In the genomic region with DNA sequence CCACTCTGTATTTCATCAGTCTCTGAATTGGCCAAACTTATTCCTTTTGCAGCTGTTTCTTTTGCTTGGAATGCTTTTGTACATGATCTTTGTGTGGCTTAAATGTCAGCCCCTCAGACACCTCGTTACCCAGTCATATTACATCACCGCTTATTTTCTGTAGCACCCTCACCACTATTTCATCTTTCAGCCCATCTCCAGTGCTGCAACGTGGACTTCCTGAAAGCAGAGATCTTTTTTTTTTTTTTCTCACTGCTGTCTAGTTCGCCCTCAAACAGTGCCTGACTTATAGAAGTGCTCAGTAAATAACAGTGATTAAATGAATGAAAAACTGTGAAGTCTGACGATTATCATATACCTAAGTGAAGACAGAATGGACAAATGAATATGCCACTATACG, we compare ENCODE assay signal across 8 cellular contexts. TPM values are rescaled to one million over a fixed set of nuclear protein-coding genes. Genes with fewer than 3 reads are reported as not detected.
DNase-seq lines count a peak whose midpoint lies in the region; ATAC-seq and TF ChIP-seq lines count a peak whose summit lies in the region.

No MANE protein-coding gene starts in this region.

- no peaks in the 10 kb centered on the region for H3K9me3 Mint-ChIP-seq in activated naive CD4-positive, alpha-beta T cell treated with anti-CD3 and anti-CD28 coated beads, Interleukin-2, amount 50 U/mL, for 24 hours
- peaks cover 0 to 3% of the 10 kb centered on the region in 2 donors for H3K9me3 Mint-ChIP-seq in activated naive CD4-positive, alpha-beta T cell treated with anti-CD3 and anti-CD28 coated beads, Interleukin-2, amount 50 U/mL, for 72 hours

- no peak for TF ChIP-seq EP300 in upper lobe of left lung (IDR thresholded peaks at IDR 0.05)

- no peak for TF ChIP-seq CTCF in upper lobe of left lung (IDR thresholded peaks at IDR 0.05)

- H3K4me3 ChIP-seq in upper lobe of left lung: peak overlapping the region; percentile 52 to 76 (median 65)

- peaks cover 57% of the 10 kb centered on the region for H3K4me1 Mint-ChIP-seq in activated naive CD4-positive, alpha-beta T cell treated with anti-CD3 and anti-CD28 coated beads, Interleukin-2, amount 50 U/mL, for 24 hours

- no peaks in the 10 kb centered on the region for H3K27me3 Mint-ChIP-seq in activated naive CD4-positive, alpha-beta T cell treated with anti-CD3 and anti-CD28 coated beads, Interleukin-2, amount 50 U/mL, for 24 hours

- no peak for DNase-seq in activated naive CD4-positive, alpha-beta T cell (lab: John Stamatoyannopoulos, UW)
- DNase-seq in activated naive CD4-positive, alpha-beta T cell treated with anti-CD3 and anti-CD28 coated beads, Interleukin-2, amount 50 U/mL, for 72 hours (ENCODE audit: low spot score in 2 of 2): no peak
- DNase-seq in left kidney (ENCODE audit: low read depth, low spot score) (peak; percentile 26), upper lobe of left lung (no peak), C1 segment of cervical spinal cord (lab: John Stamatoyannopoulos, UW) (no peak)

- H3K36me3 ChIP-seq in upper lobe of left lung: peaks cover 6 to 24% (median 11%) of the 10 kb centered on the region in 4 donors

- H3K27me3 ChIP-seq in upper lobe of left lung: no peaks in the 10 kb centered on the region

- H3K4me1 ChIP-seq in upper lobe of left lung: peaks cover 17 to 39% (median 30%) of the 10 kb centered on the region in 4 donors

- peaks cover 11% of the 10 kb centered on the region for H3K36me3 Mint-ChIP-seq in activated naive CD4-positive, alpha-beta T cell treated with anti-CD3 and anti-CD28 coated beads, Interleukin-2, amount 50 U/mL, for 24 hours
- H3K36me3 Mint-ChIP-seq in activated naive CD4-positive, alpha-beta T cell treated with anti-CD3 and anti-CD28 coated beads, Interleukin-2, amount 50 U/mL, for 72 hours: peaks cover 18 to 29% of the 10 kb centered on the region in 2 donors

- no peak for ATAC-seq in activated naive CD4-positive, alpha-beta T cell treated with anti-CD3 and anti-CD28 coated beads, Interleukin-2, amount 50 U/mL, for 72 hours
- ATAC-seq in upper lobe of left lung (ENCODE audit: low FRiP score in 2 of 2): peak in 1 of 2 donors; percentile 23
- ATAC-seq in GM19467 (IDR thresholded peaks at IDR 0.05; ENCODE audit: unreplicated experiment): no peak
- no peak for ATAC-seq in HG02884 (IDR thresholded peaks at IDR 0.05; ENCODE audit: unreplicated experiment)

- peak overlapping the region; percentile 94 for H3K4me3 Mint-ChIP-seq in activated naive CD4-positive, alpha-beta T cell treated with anti-CD3 and anti-CD28 coated beads, Interleukin-2, amount 50 U/mL, for 24 hours

- no peaks in the 10 kb centered on the region for H3K9me3 ChIP-seq in upper lobe of left lung

- H3K27ac ChIP-seq in upper lobe of left lung: peak overlapping the region; percentile 91 to 95 (median 93)

- H3K27ac Mint-ChIP-seq in activated naive CD4-positive, alpha-beta T cell treated with anti-CD3 and anti-CD28 coated beads, Interleukin-2, amount 50 U/mL, for 24 hours: peak overlapping the region; percentile 93
- peak overlapping the region; percentile 78 to 98 for H3K27ac Mint-ChIP-seq in activated naive CD4-positive, alpha-beta T cell treated with anti-CD3 and anti-CD28 coated beads, Interleukin-2, amount 50 U/mL, for 72 hours

- 2 to 3% methylated on average over 6 of the region's 6 CpGs for WGBS in upper lobe of left lung, 2 donors

- no peak for TF ChIP-seq POLR2A in upper lobe of left lung (IDR thresholded peaks at IDR 0.05)

RNA-seq across cellular contexts. Expression of gene SRA1, which starts 0.8 kb away (rescaled TPM):
- total RNA-seq in activated naive CD4-positive, alpha-beta T cell treated with anti-CD3 and anti-CD28 coated beads, Interleukin-2, amount 50 U/mL, for 72 hours: 10 to 100 TPM; 29.3 to 55.0 TPM
- total RNA-seq in upper lobe of left lung: 10 to 100 TPM; 23.1 to 31.6 (median 29.6) TPM

RNA-seq across cellular contexts. Expression of gene APBB3, which starts 8.0 kb away (rescaled TPM):
- total RNA-seq in activated naive CD4-positive, alpha-beta T cell treated with anti-CD3 and anti-CD28 coated beads, Interleukin-2, amount 50 U/mL, for 72 hours: 10 to 100 TPM; 36.6 to 38.1 TPM
- total RNA-seq in upper lobe of left lung: 100 to 1,000 TPM in 1 of 6 donors, 10 to 100 TPM in 5; 14.1 to 127 (median 28.4) TPM

RNA-seq across cellular contexts. Expression of gene SLC35A4, which starts 8.2 kb away (rescaled TPM):
- total RNA-seq in activated naive CD4-positive, alpha-beta T cell treated with anti-CD3 and anti-CD28 coated beads, Interleukin-2, amount 50 U/mL, for 72 hours: 10 to 100 TPM; 62.5 to 70.3 TPM
- total RNA-seq in upper lobe of left lung: 10 to 100 TPM; 30.4 to 92.3 (median 56.7) TPM

RNA-seq across cellular contexts. Expression of gene EIF4EBP3, which starts 9.0 kb away (rescaled TPM):
- total RNA-seq in activated naive CD4-positive, alpha-beta T cell treated with anti-CD3 and anti-CD28 coated beads, Interleukin-2, amount 50 U/mL, for 72 hours: 10 to 100 TPM; 13.0 to 14.8 TPM
- total RNA-seq in upper lobe of left lung: 10 to 100 TPM; 12.1 to 32.5 (median 21.0) TPM
